Comparison of ENCODE assay signal across 9 cellular contexts in genomic region chr9:128103589-128103962, GRCh38. TPM values are rescaled to one million over a fixed set of nuclear protein-coding genes. Genes with fewer than 3 reads are reported as not detected.
A peak's percentile ranks its signal among the peaks of the same experiment; 100 is the strongest.
DNase-seq lines count a peak whose midpoint lies in the region; ATAC-seq, FAIRE-seq and TF ChIP-seq lines count a peak whose summit lies in the region.
"Had no signal": no experiment of that assay in that cellular context is flagged by ENCODE, and none has a peak within 500 bp of the region (broad histone marks: within the 10 kb centered on the region; RNA-seq: fewer than 3 reads in every experiment).

No MANE protein-coding gene starts in this region.

- H3K27me3 ChIP-seq in gastroesophageal sphincter (no peaks in the 10 kb centered on the region), subcutaneous abdominal adipose tissue (ENCODE audit: control insufficient read depth in 5 of 5, insufficient read depth in 4 of 5, low read length in 5 of 5) (no peaks in the 10 kb centered on the region)

- H3K9me3 Mint-ChIP-seq in activated CD4-positive, alpha-beta memory T cell treated with anti-CD3 and anti-CD28 coated beads for 36 hours, result no peaks in the 10 kb centered on the region

- H3K9me3 ChIP-seq in gastroesophageal sphincter (no peaks in the 10 kb centered on the region), subcutaneous abdominal adipose tissue (ENCODE audit: control insufficient read depth in 5 of 5, low read length in 5 of 5) (no peaks in the 10 kb centered on the region)

- CTCF ChIA-PET in activated CD4-positive, alpha-beta memory T cell treated with anti-CD3 and anti-CD28 coated beads for 36 hours (lab: Charles Lee), result interaction anchor here (0.6 to 2.5 kb wide), 5 partner anchors 14 to 160 kb away, joined by 3 to 11 read pairs (median 3); no protein-coding TSS in a partner anchor

- peak overlapping the region; percentile 38 for H3K27ac Mint-ChIP-seq in activated CD4-positive, alpha-beta memory T cell treated with anti-CD3 and anti-CD28 coated beads for 36 hours

- H3K4me1 ChIP-seq in gastroesophageal sphincter (peaks cover 0 to 66% (median 14%) of the 10 kb centered on the region in 3 donors), subcutaneous abdominal adipose tissue (ENCODE audit: control insufficient read depth in 5 of 5, insufficient read depth in 5 of 5, low read length in 5 of 5) (peaks cover 19 to 57% (median 54%) of the 10 kb centered on the region in 5 donors)

- no peak for FAIRE-seq in frontal cortex (lab: Jason Lieb, UNC)
- FAIRE-seq: endometrium had no signal

- peak overlapping the region in 1 of 5 donors; percentile 48 for H3K9ac ChIP-seq in subcutaneous abdominal adipose tissue (ENCODE audit: low read length in 5 of 5)

- peaks cover 36% of the 10 kb centered on the region for H3K4me1 Mint-ChIP-seq in activated CD4-positive, alpha-beta memory T cell treated with anti-CD3 and anti-CD28 coated beads for 36 hours (ENCODE audit: low read depth)

- TF ChIP-seq EP300 in gastroesophageal sphincter (IDR thresholded peaks at IDR 0.05), result no peak

- H3K4me3 ChIP-seq in gastroesophageal sphincter, result no peak overlapping the region
- no peak overlapping the region for H3K4me3 ChIP-seq in subcutaneous abdominal adipose tissue (ENCODE audit: low read depth in 1 of 5, low read length in 5 of 5)

- peaks cover 40% of the 10 kb centered on the region for H3K36me3 Mint-ChIP-seq in activated CD4-positive, alpha-beta memory T cell treated with anti-CD3 and anti-CD28 coated beads for 36 hours

- peak; percentile 25 for DNase-seq in activated T-cell treated with anti-CD3 and anti-CD28 coated beads for 1 hour (ENCODE audit: low read depth)
- DNase-seq in activated T-cell treated with anti-CD3 and anti-CD28 coated beads for 4 hours, result no peak
- DNase-seq in activated CD4-positive, alpha-beta memory T cell treated with anti-CD3 and anti-CD28 coated beads for 36 hours, result peak; percentile 65
- no peak for DNase-seq in frontal cortex (ENCODE audit: low spot score in 2 of 2)
- DNase-seq in NCI-H510A (lab: John Stamatoyannopoulos, UW), result no peak

- peak in 1 of 4 experiments; percentile 13 for TF ChIP-seq CTCF in gastroesophageal sphincter (IDR thresholded peaks at IDR 0.05)

- POLR2A ChIA-PET in activated CD4-positive, alpha-beta memory T cell treated with anti-CD3 and anti-CD28 coated beads for 36 hours (lab: Charles Lee), result interaction anchor here (0.5 kb wide), 1 partner anchor 61 kb away, joined by 3 read pairs; no protein-coding TSS in a partner anchor

- H3K36me3 ChIP-seq in gastroesophageal sphincter, result peaks cover 0 to 80% of the 10 kb centered on the region in 2 donors
- peaks cover 0 to 70% (median 63%) of the 10 kb centered on the region in 5 donors for H3K36me3 ChIP-seq in subcutaneous abdominal adipose tissue (ENCODE audit: control insufficient read depth in 5 of 5, insufficient read depth in 5 of 5, low read length in 5 of 5)

- no peak for ATAC-seq in gastroesophageal sphincter
- ATAC-seq in GM21576 (IDR thresholded peaks at IDR 0.05; ENCODE audit: unreplicated experiment), result no peak

- peak overlapping the region in 3 of 4 donors; percentile 14 to 27 (median 18) for H3K27ac ChIP-seq in gastroesophageal sphincter
- peak overlapping the region; percentile 99 for H3K27ac ChIP-seq in subcutaneous abdominal adipose tissue (ENCODE audit: low read depth, low read length)

- H3K4me3 Mint-ChIP-seq in activated CD4-positive, alpha-beta memory T cell treated with anti-CD3 and anti-CD28 coated beads for 36 hours, result no peak overlapping the region

- intact Hi-C loops in activated CD4-positive, alpha-beta memory T cell treated with anti-CD3 and anti-CD28 coated beads for 36 hours (cut with micrococcal nuclease), result no loop called here

- 65% methylated on average over 5 of the region's 8 CpGs; no CpG with 5 or more reads in 1 of the 2 donors for WGBS in gastroesophageal sphincter (ENCODE audit: low coverage in 1 of 2), 2 donors

- no peaks in the 10 kb centered on the region for H3K27me3 Mint-ChIP-seq in activated CD4-positive, alpha-beta memory T cell treated with anti-CD3 and anti-CD28 coated beads for 36 hours

- TF ChIP-seq POLR2A in gastroesophageal sphincter (IDR thresholded peaks at IDR 0.05), result no peak

RNA-seq across cellular contexts. Expression of gene PTGES2, which starts 24.0 kb away (rescaled TPM):
- 10 to 100 TPM; 43.4 to 43.6 TPM for total RNA-seq in activated CD4-positive, alpha-beta memory T cell treated with anti-CD3 and anti-CD28 coated beads for 36 hours
- 10 to 100 TPM; 46.1 to 85.8 (median 57.5) TPM for total RNA-seq in gastroesophageal sphincter
- total RNA-seq in frontal cortex, result 58.3 TPM

RNA-seq across cellular contexts. Expression of gene SLC25A25, which starts 35.5 kb away (rescaled TPM):
- 10 to 100 TPM; 17.1 to 17.3 TPM for total RNA-seq in activated CD4-positive, alpha-beta memory T cell treated with anti-CD3 and anti-CD28 coated beads for 36 hours
- total RNA-seq in gastroesophageal sphincter (10 to 100 TPM; 16.1 to 64.1 (median 18.3) TPM), frontal cortex (29.8 TPM)

RNA-seq across cellular contexts. Expression of gene NAIF1, which starts 36.5 kb away (rescaled TPM):
- 10 to 100 TPM; 10.2 to 14.5 TPM for total RNA-seq in activated CD4-positive, alpha-beta memory T cell treated with anti-CD3 and anti-CD28 coated beads for 36 hours
- total RNA-seq in gastroesophageal sphincter, result 10 to 100 TPM in 1 of 4 donors, 1 to 10 TPM in 3; 5.3 to 11.4 (median 8.6) TPM
- 9.0 TPM for total RNA-seq in frontal cortex

RNA-seq across cellular contexts. Expression of gene LCN2, which starts 45.7 kb away (rescaled TPM):
- not detected for total RNA-seq in activated CD4-positive, alpha-beta memory T cell treated with anti-CD3 and anti-CD28 coated beads for 36 hours
- total RNA-seq in gastroesophageal sphincter, result 100 to 1,000 TPM in 1 of 4 donors, 1 to 10 TPM in 1, under 1 TPM in 1, not detected in 1; 0.58 to 222 (median 1.4) TPM
- not detected for total RNA-seq in frontal cortex

RNA-seq across cellular contexts. Expression of gene BBLN, which starts 56.5 kb away (rescaled TPM):
- 10 to 100 TPM; 86.9 to 90.1 TPM for total RNA-seq in activated CD4-positive, alpha-beta memory T cell treated with anti-CD3 and anti-CD28 coated beads for 36 hours
- total RNA-seq in gastroesophageal sphincter (100 to 1,000 TPM; 139 to 165 (median 145) TPM), frontal cortex (55.4 TPM)

Comparison
In these comparisons a context has a peak if more than half of its experiments do, and no peak if none do; other contexts are left out.
1. DNase-seq: peak in activated T-cell treated with anti-CD3 and anti-CD28 coated beads for 1 hour (single experiment) and activated CD4-positive, alpha-beta memory T cell treated with anti-CD3 and anti-CD28 coated beads for 36 hours (single experiment); none in activated T-cell treated with anti-CD3 and anti-CD28 coated beads for 4 hours (single experiment), frontal cortex (0 of 2) and NCI-H510A (single experiment).